Comparison of ENCODE assay signal across 14 cellular contexts in genomic region chr15:72491768-72492167, GRCh38. TPM values are rescaled to one million over a fixed set of nuclear protein-coding genes. Genes with fewer than 3 reads are reported as not detected.
A peak's percentile ranks its signal among the peaks of the same experiment; 100 is the strongest.
DNase-seq lines count a peak whose midpoint lies in the region; ATAC-seq and TF ChIP-seq lines count a peak whose summit lies in the region.
"Had no signal": no experiment of that assay in that cellular context is flagged by ENCODE, and none has a peak within 500 bp of the region (broad histone marks: within the 10 kb centered on the region; RNA-seq: fewer than 3 reads in every experiment).

No MANE protein-coding gene starts in this region.

- H3K27ac ChIP-seq in OCI-LY7 (ENCODE audit: low read depth, low read length, poor library complexity, severe bottlenecking): no peak overlapping the region
- H3K27ac ChIP-seq: C4-2B, right atrium auricular region, thyroid gland had no signal

- no peak overlapping the region for H3K4me2 ChIP-seq in OCI-LY7 (ENCODE audit: low read length)

- H3K9me3 ChIP-seq in OCI-LY7 (ENCODE audit: low read length): no peaks in the 10 kb centered on the region
- H3K9me3 ChIP-seq: right atrium auricular region, thyroid gland had no signal

- H3K79me2 ChIP-seq in OCI-LY7 (ENCODE audit: insufficient read depth, low read depth, low read length): peaks cover 100% of the 10 kb centered on the region

- H2AFZ ChIP-seq in OCI-LY7 (ENCODE audit: low read length): no peak overlapping the region

- H3K4me3 Mint-ChIP-seq in activated T-helper 17 cell treated with anti-CD3 and anti-CD28 coated beads, Interleukin-2, amount 50 U/mL, for 72 hours: no peak overlapping the region

- intact Hi-C loops in OCI-LY7 (cut with micrococcal nuclease; ENCODE audit: unreplicated experiment): no loop called here

- POLR2A ChIA-PET in OCI-LY7 (lab: Charles Lee): interaction anchor here (0.6 to 1.4 kb wide), 7 partner anchors 9 to 230 kb away, joined by 3 to 10 read pairs (median 4); no protein-coding TSS in a partner anchor

- peaks cover 52% of the 10 kb centered on the region for H4K20me1 ChIP-seq in OCI-LY7 (ENCODE audit: insufficient read depth, low read length)

- no peaks in the 10 kb centered on the region for H3K9me2 ChIP-seq in OCI-LY7 (ENCODE audit: insufficient read depth, low read length)

- H3K4me1 ChIP-seq in OCI-LY7 (ENCODE audit: insufficient read depth, low read length, poor library complexity, severe bottlenecking): peaks cover 11% of the 10 kb centered on the region

- DNase-seq in A172 (ENCODE audit: low spot score) (peak; percentile 40), GM04504 (ENCODE audit: low read depth) (peak; percentile 32), foreskin fibroblast (peak; percentile 77 to 87), DMS 273 (lab: John Stamatoyannopoulos, UW; ENCODE audit: unreplicated experiment) (no peak), HUDEP-2 (lab: John Stamatoyannopoulos, UW; ENCODE audit: unreplicated experiment in 76 of 76) (no peak), NOMO-1 treated with dmso at 0.1 percent for 144 hours (lab: John Stamatoyannopoulos, UW; ENCODE audit: unreplicated experiment) (no peak), OCI-LY7 (ENCODE audit: low spot score) (no peak)
- DNase-seq: activated effector memory CD4-positive, alpha-beta T cell treated with Interleukin-2 at 50 U/mL for 16 hours; RPMI8226; thyroid gland had no signal

- BruUV-seq in OCI-LY7 (replicated peaks; lab: Mats Ljungman, UMichigan): no TSS peak

- peaks cover 54% of the 10 kb centered on the region for H3K4me1 Mint-ChIP-seq in activated T-helper 17 cell treated with anti-CD3 and anti-CD28 coated beads, Interleukin-2, amount 50 U/mL, for 72 hours

- H3K27me3 Mint-ChIP-seq in activated T-helper 17 cell treated with anti-CD3 and anti-CD28 coated beads, Interleukin-2, amount 50 U/mL, for 72 hours: no peaks in the 10 kb centered on the region

- H3K36me3 Mint-ChIP-seq in activated T-helper 17 cell treated with anti-CD3 and anti-CD28 coated beads, Interleukin-2, amount 50 U/mL, for 72 hours (ENCODE audit: low read depth): peaks cover 29% of the 10 kb centered on the region

- H3K9me3 Mint-ChIP-seq in activated T-helper 17 cell treated with anti-CD3 and anti-CD28 coated beads, Interleukin-2, amount 50 U/mL, for 72 hours: no peaks in the 10 kb centered on the region

- CTCF ChIA-PET in OCI-LY7 (lab: Charles Lee; ENCODE audit: unreplicated experiment): no interaction called here

- peak; percentile 94 for ATAC-seq in activated T-helper 17 cell treated with anti-CD3 and anti-CD28 coated beads, Interleukin-2, amount 50 U/mL, for 72 hours (replicated peaks)
- ATAC-seq: HCT116 had no signal

- TF ChIP-seq CTCF in foreskin fibroblast (IDR thresholded peaks at IDR 0.05; ENCODE audit: low read depth, low read length) (no peak), OCI-LY7 (conservative IDR thresholded peaks at IDR 0.05; ENCODE audit: low read length) (no peak)

- no peak overlapping the region for H3K27ac Mint-ChIP-seq in activated T-helper 17 cell treated with anti-CD3 and anti-CD28 coated beads, Interleukin-2, amount 50 U/mL, for 72 hours

- peaks cover 37% of the 10 kb centered on the region for H3K36me3 ChIP-seq in OCI-LY7 (ENCODE audit: insufficient read depth, low read length)
- H3K36me3 ChIP-seq: right atrium auricular region, thyroid gland had no signal

- H3K4me3 ChIP-seq in foreskin fibroblast (ENCODE audit: low read depth in 1 of 2, low read length in 2 of 2): no peak overlapping the region
- H3K4me3 ChIP-seq in OCI-LY7 (ENCODE audit: low read depth, low read length, poor library complexity, severe bottlenecking): no peak overlapping the region
- H3K4me3 ChIP-seq: right atrium auricular region, thyroid gland had no signal

RNA-seq across cellular contexts. Expression of gene ARIH1, which starts 17.6 kb away (rescaled TPM):
- 31.5 and 36.6 TPM in 2 replicates for total RNA-seq in A172 (2014; rRNA removed; shearing (Covaris generic))
- 100 to 1,000 TPM; 140 TPM for total RNA-seq in activated T-helper 17 cell treated with anti-CD3 and anti-CD28 coated beads, Interleukin-2, amount 50 U/mL, for 72 hours
- total RNA-seq in OCI-LY7 (2014; rRNA removed; shearing (Covaris generic)): 33.0 and 37.1 TPM in 2 replicates
- total RNA-seq in OCI-LY7 (2022): 142 and 153 TPM in 2 replicates

Comparison
In these comparisons a context has a peak if more than half of its experiments do, and no peak if none do; other contexts are left out.
1. DNase-seq: peak in A172 (single experiment), GM04504 (single experiment) and foreskin fibroblast (2 of 2); none in DMS 273 (single experiment), HUDEP-2 (0 of 76), NOMO-1 treated with dmso at 0.1 percent for 144 hours (single experiment) and OCI-LY7 (single experiment).